8 cellular contexts compared by ENCODE assay signal in genomic region chr22:31346255-31346732, GRCh38. TPM values are rescaled to one million over a fixed set of nuclear protein-coding genes. Genes with fewer than 3 reads are reported as not detected.
A peak's percentile ranks its signal among the peaks of the same experiment; 100 is the strongest.
DNase-seq lines count a peak whose midpoint lies in the region; ATAC-seq and TF ChIP-seq lines count a peak whose summit lies in the region.

TSS of gene PATZ1 (minus strand) at chr22:31346346. CDS start at chr22:31345602, 744 bp downstream.

- H3K4me1 ChIP-seq in esophagus (ENCODE audit: control insufficient read depth in 2 of 2, insufficient read depth in 2 of 2, low read length in 1 of 2): peaks cover 4 to 27% of the 10 kb centered on the region in 2 donors
- peaks cover 35% of the 10 kb centered on the region for H3K4me1 ChIP-seq in muscle layer of colon (ENCODE audit: insufficient read depth, low read length)

- peak within 1 kb of the TSS; percentile 86 for H3K9ac ChIP-seq in muscle layer of colon (ENCODE audit: low read length)

- no peak for TF ChIP-seq CTCF in 22Rv1 (IDR thresholded peaks at IDR 0.05)

- H3K27ac ChIP-seq in 22Rv1 (peak within 1 kb of the TSS; percentile 100), esophagus (ENCODE audit: low read depth in 2 of 2, low read length in 1 of 2) (peak within 1 kb of the TSS; percentile 83 to 94), muscle layer of colon (ENCODE audit: low read depth, low read length) (peak within 1 kb of the TSS; percentile 84)

- WGBS in esophagus, 2 donors: 0 to 1% methylated on average over 20 to 41 of the region's 41 CpGs

- peak within 1 kb of the TSS; percentile 61 to 72 for H3K4me3 ChIP-seq in esophagus (ENCODE audit: low read depth in 1 of 2, low read length in 2 of 2)
- H3K4me3 ChIP-seq in muscle layer of colon (ENCODE audit: low read depth in 1 of 2, low read length in 2 of 2): peak within 1 kb of the TSS; percentile 72 to 81

- H3K36me3 ChIP-seq in esophagus (ENCODE audit: control insufficient read depth in 2 of 2, insufficient read depth in 2 of 2, low read length in 1 of 2) (peaks cover 3 to 4% of the 10 kb centered on the region in 2 donors), muscle layer of colon (ENCODE audit: insufficient read depth, low read length) (peaks cover 19% of the 10 kb centered on the region)

- ATAC-seq in GM18498 (IDR thresholded peaks at IDR 0.05; ENCODE audit: unreplicated experiment) (peak; percentile 31), HG03432 (IDR thresholded peaks at IDR 0.05; ENCODE audit: unreplicated experiment) (peak; percentile 39)

- H3K9me3 ChIP-seq in esophagus (ENCODE audit: control insufficient read depth in 2 of 2, insufficient read depth in 1 of 2, low read depth in 1 of 2, low read length in 1 of 2): no peaks in the 10 kb centered on the region
- H3K9me3 ChIP-seq in muscle layer of colon (ENCODE audit: low read length): no peaks in the 10 kb centered on the region

- H3K27me3 ChIP-seq in esophagus (ENCODE audit: control insufficient read depth in 1 of 2, insufficient read depth in 2 of 2, low read length in 2 of 2): no peaks in the 10 kb centered on the region
- no peaks in the 10 kb centered on the region for H3K27me3 ChIP-seq in muscle layer of colon (ENCODE audit: control insufficient read depth in 1 of 2, insufficient read depth in 2 of 2, low read length in 2 of 2)

- peak; percentile 77 for DNase-seq in NOMO-1 treated with DMSO at 0.1 percent for 48 hours (lab: John Stamatoyannopoulos, UW; ENCODE audit: unreplicated experiment)
- DNase-seq in activated T-cell treated with anti-CD3 and anti-CD28 coated beads for 24 hours (ENCODE audit: low read depth): peak; percentile 66
- DNase-seq in stimulated activated CD8-positive, alpha-beta memory T cell treated with anti-CD3 and anti-CD28 coated beads, Interleukin-7, amount 100 ng/mL, for 48 hours (ENCODE audit: extremely low read depth in 1 of 2, low read depth in 1 of 2): peak; percentile 52 to 68

RNA-seq across cellular contexts. Expression of gene PATZ1, which starts in this region (rescaled TPM):
- polyA plus RNA-seq in esophagus: 1 to 10 TPM; 5.2 to 6.0 TPM

Comparison
In these comparisons a context has a peak if more than half of its experiments do, and no peak if none do; other contexts are left out.
1. Peak in every context shown above with its lines: DNase-seq, ATAC-seq, H3K4me3 ChIP-seq and H3K27ac ChIP-seq.